ENCODE assay signal across 21 cellular contexts in genomic region chr19:1645299-1645698, GRCh38. TPM values are rescaled to one million over a fixed set of nuclear protein-coding genes. Genes with fewer than 3 reads are reported as not detected.
DNase-seq lines count a peak whose midpoint lies in the region; ATAC-seq, FAIRE-seq and TF ChIP-seq lines count a peak whose summit lies in the region.
"Had no signal": no experiment of that assay in that cellular context is flagged by ENCODE, and none has a peak within 500 bp of the region (broad histone marks: within the 10 kb centered on the region; RNA-seq: fewer than 3 reads in every experiment).

No MANE protein-coding gene starts in this region.

- TF ChIP-seq POLR2A in IMR-90 (IDR thresholded peaks at IDR 0.05; ENCODE audit: low read depth, low read length): no peak
- TF ChIP-seq POLR2A in GM12878 (IDR thresholded peaks at IDR 0.05; ENCODE audit: low read depth, low read length): peak; percentile 45; the same call in 1 of the 2 replicates

- H2BK20ac ChIP-seq in IMR-90 (ENCODE audit: low read depth, low read length): no peak overlapping the region

- H3K9me1 ChIP-seq in IMR-90 (ENCODE audit: insufficient read depth, low read length): no peaks in the 10 kb centered on the region

- H3K27me3 ChIP-seq in IMR-90 (ENCODE audit: control insufficient read depth, insufficient read depth, low read length): no peaks in the 10 kb centered on the region
- no peaks in the 10 kb centered on the region for H3K27me3 ChIP-seq in GM12878 (replicated peaks in 1 of 2; ENCODE audit: control insufficient read depth in 2 of 2, insufficient read depth in 2 of 2, low read length in 1 of 2)

- no peak overlapping the region for H3K4me2 ChIP-seq in IMR-90 (ENCODE audit: low read depth, low read length)
- no peak overlapping the region for H3K4me2 ChIP-seq in GM12878 (ENCODE audit: control insufficient read depth, insufficient read depth)

- SMC1A ChIA-PET in GM12878 (lab: Charles Lee; ENCODE audit: uncharacterized antibody, unreplicated experiment): no interaction called here

- TF ChIP-seq EP300 in GM12878 (IDR thresholded peaks at IDR 0.05; ENCODE audit: borderline replicate concordance in 1 of 2, control insufficient read depth in 1 of 2, low read depth in 2 of 2, low read length in 2 of 2): no peak

- H3K4ac ChIP-seq in IMR-90 (ENCODE audit: low read depth, low read length): no peak overlapping the region

- H3K4me3 ChIP-seq in IMR-90 (ENCODE audit: insufficient read depth, low read depth, low read length): no peak overlapping the region
- H3K4me3 ChIP-seq in GM12878: no peak overlapping the region
- H3K4me3 ChIP-seq: SK-N-MC had no signal

- H3K36me3 Mint-ChIP-seq in activated T-cell treated with anti-CD3 and anti-CD28 coated beads, Interleukin-2, amount 50 U/mL, for 4 hours (ENCODE audit: insufficient read depth): peaks cover 6% of the 10 kb centered on the region
- H3K36me3 Mint-ChIP-seq in stimulated activated memory B cell treated with anti-CD40 and anti-IgM and Interleukin-4, amounts not matched to agents 10 μg/mL and 1 μg/mL and 100 μg/mL, for 72 hours: peaks cover 51% of the 10 kb centered on the region
- H3K36me3 Mint-ChIP-seq in activated CD4-positive, alpha-beta T cell treated with anti-CD3 and anti-CD28 coated beads for 36 hours (ENCODE audit: low read depth): peaks cover 29% of the 10 kb centered on the region

- no peak overlapping the region for H2BK120ac ChIP-seq in IMR-90 (ENCODE audit: low read depth, low read length)

- TF ChIP-seq CTCF in IMR-90 (conservative IDR thresholded peaks at IDR 0.05; ENCODE audit: low read depth, low read length): no peak
- TF ChIP-seq CTCF in GM12878 (IDR thresholded peaks at IDR 0.05 in 2 of 3, conservative IDR thresholded peaks at IDR 0.05 in 1 of 3; ENCODE audit: control insufficient read depth in 2 of 3, extremely low read depth in 1 of 3, insufficient read depth in 1 of 3, low read depth in 3 of 3, low read length in 3 of 3): no peak

- POLR2A ChIA-PET in IMR-90 (lab: Charles Lee; ENCODE audit: unreplicated experiment) (no interaction called here), GM12878 (lab: Charles Lee) (no interaction called here)
- POLR2A ChIA-PET in activated CD4-positive, alpha-beta T cell treated with anti-CD3 and anti-CD28 coated beads for 36 hours (lab: Charles Lee): no interaction called here

- peaks cover 29 to 82% of the 10 kb centered on the region in 2 experiments for H3K79me1 ChIP-seq in IMR-90 (ENCODE audit: low read depth in 1 of 2, low read length in 2 of 2)

- H3K4me1 Mint-ChIP-seq in activated T-cell treated with anti-CD3 and anti-CD28 coated beads, Interleukin-2, amount 50 U/mL, for 4 hours (ENCODE audit: low read depth): peaks cover 13% of the 10 kb centered on the region
- H3K4me1 Mint-ChIP-seq in stimulated activated memory B cell treated with anti-CD40 and anti-IgM and Interleukin-4, amounts not matched to agents 10 μg/mL and 1 μg/mL and 100 μg/mL, for 72 hours: peaks cover 57% of the 10 kb centered on the region
- peaks cover 22% of the 10 kb centered on the region for H3K4me1 Mint-ChIP-seq in activated CD4-positive, alpha-beta T cell treated with anti-CD3 and anti-CD28 coated beads for 36 hours

- peak overlapping the region; percentile 16 for H2AK9ac ChIP-seq in IMR-90 (replicated peaks; ENCODE audit: low read depth, low read length, poor library complexity)

- no peak overlapping the region for H2BK5ac ChIP-seq in IMR-90 (ENCODE audit: low read depth, low read length, poor library complexity, severe bottlenecking)

- no peak overlapping the region for H3K4me3 Mint-ChIP-seq in activated T-cell treated with anti-CD3 and anti-CD28 coated beads, Interleukin-2, amount 50 U/mL, for 4 hours
- no peak overlapping the region for H3K4me3 Mint-ChIP-seq in stimulated activated memory B cell treated with anti-CD40 and anti-IgM and Interleukin-4, amounts not matched to agents 10 μg/mL and 1 μg/mL and 100 μg/mL, for 72 hours
- H3K4me3 Mint-ChIP-seq in activated CD4-positive, alpha-beta T cell treated with anti-CD3 and anti-CD28 coated beads for 36 hours: no peak overlapping the region

- CTCF ChIA-PET in IMR-90 (lab: Yijun Ruan, JAX): no interaction called here
- CTCF ChIA-PET in GM12878 (lab: Yijun Ruan, JAX): no interaction called here
- CTCF ChIA-PET in activated CD4-positive, alpha-beta T cell treated with anti-CD3 and anti-CD28 coated beads for 36 hours (lab: Charles Lee): no interaction called here

- 95% methylated on average over 22 of the region's 23 CpGs; no CpG with 5 or more reads in 1 of the 2 experiments for WGBS in IMR-90 (ENCODE audit: extremely low coverage in 2 of 2, insufficient read length in 1 of 2), 2 experiments
- 96% methylated on average over 14 of the region's 23 CpGs for WGBS in GM12878 (ENCODE audit: insufficient coverage, insufficient replicate concordance, low lambda C conversion rate, missing lambda C conversion rate)

- H3K27ac Mint-ChIP-seq in stimulated activated memory B cell treated with anti-CD40 and anti-IgM and Interleukin-4, amounts not matched to agents 10 μg/mL and 1 μg/mL and 100 μg/mL, for 72 hours: peak overlapping the region; percentile 78
- H3K27ac Mint-ChIP-seq in activated CD4-positive, alpha-beta T cell treated with anti-CD3 and anti-CD28 coated beads for 36 hours: no peak overlapping the region

- H3K27me3 Mint-ChIP-seq in activated T-cell treated with anti-CD3 and anti-CD28 coated beads, Interleukin-2, amount 50 U/mL, for 4 hours (ENCODE audit: low read depth): no peaks in the 10 kb centered on the region
- H3K27me3 Mint-ChIP-seq in stimulated activated memory B cell treated with anti-CD40 and anti-IgM and Interleukin-4, amounts not matched to agents 10 μg/mL and 1 μg/mL and 100 μg/mL, for 72 hours: no peaks in the 10 kb centered on the region
- H3K27me3 Mint-ChIP-seq in activated CD4-positive, alpha-beta T cell treated with anti-CD3 and anti-CD28 coated beads for 36 hours: no peaks in the 10 kb centered on the region

- H3K27ac ChIP-seq in IMR-90 (ENCODE audit: insufficient read depth, low read length) (no peak overlapping the region), GM12878 (ENCODE audit: control insufficient read depth, insufficient read depth) (no peak overlapping the region)
- H3K27ac ChIP-seq: C4-2B, SK-N-MC had no signal

- RAD21 ChIA-PET in GM12878 (lab: Charles Lee; ENCODE audit: unreplicated experiment): no interaction called here

- ATAC-seq in activated T-cell treated with anti-CD3 and anti-CD28 coated beads, Interleukin-2, amount 50 U/mL, for 4 hours: no peak
- ATAC-seq in IMR-90 (ENCODE audit: low read depth) (no peak), GM12878 (no peak), HG02884 (IDR thresholded peaks at IDR 0.05; ENCODE audit: unreplicated experiment) (no peak)
- ATAC-seq in stimulated activated memory B cell treated with anti-CD40 and anti-IgM and Interleukin-4, amounts not matched to agents 10 μg/mL and 1 μg/mL and 100 μg/mL, for 72 hours: no peak
- ATAC-seq in activated CD4-positive, alpha-beta T cell treated with anti-CD3 and anti-CD28 coated beads for 36 hours: no peak
- ATAC-seq: Right ventricle myocardium inferior had no signal

- H4K91ac ChIP-seq in IMR-90 (ENCODE audit: insufficient read depth, low read depth, low read length): no peak overlapping the region

- H4K5ac ChIP-seq in IMR-90 (ENCODE audit: low read depth, low read length): no peak overlapping the region

- no peak overlapping the region for H2BK15ac ChIP-seq in IMR-90 (ENCODE audit: low read depth, low read length)

- TF ChIP-seq RAD21 in IMR-90 (IDR thresholded peaks at IDR 0.05; ENCODE audit: low read length): no peak
- no peak for TF ChIP-seq RAD21 in GM12878 (IDR thresholded peaks at IDR 0.05; ENCODE audit: insufficient read depth, low read depth, low read length)

- H3K23ac ChIP-seq in IMR-90 (ENCODE audit: low read depth, low read length): no peak overlapping the region

- H3K4me1 ChIP-seq in IMR-90 (ENCODE audit: control insufficient read depth, insufficient read depth, low read length) (no peaks in the 10 kb centered on the region; the same call in 1 of the 2 replicates), GM12878 (ENCODE audit: control insufficient read depth, insufficient read depth, low read length) (peaks cover 25% of the 10 kb centered on the region)

- intact Hi-C loops in IMR-90 (cut with micrococcal nuclease): no loop called here
- intact Hi-C loops in GM12878 (cut with micrococcal nuclease; ENCODE audit: unreplicated experiment): loop anchor here (5.0 kb wide), 1 partner anchor 38 kb away; the partner anchor contains the start of gene UQCR11
- intact Hi-C loops in activated CD4-positive, alpha-beta T cell treated with anti-CD3 and anti-CD28 coated beads for 36 hours (cut with DNase I, micrococcal nuclease): no loop called here

- no peak overlapping the region for H3K14ac ChIP-seq in IMR-90 (replicated peaks; ENCODE audit: low read depth, low read length)

- H3K9me3 Mint-ChIP-seq in activated T-cell treated with anti-CD3 and anti-CD28 coated beads, Interleukin-2, amount 50 U/mL, for 4 hours: no peaks in the 10 kb centered on the region
- H3K9me3 Mint-ChIP-seq in stimulated activated memory B cell treated with anti-CD40 and anti-IgM and Interleukin-4, amounts not matched to agents 10 μg/mL and 1 μg/mL and 100 μg/mL, for 72 hours: no peaks in the 10 kb centered on the region
- no peaks in the 10 kb centered on the region for H3K9me3 Mint-ChIP-seq in activated CD4-positive, alpha-beta T cell treated with anti-CD3 and anti-CD28 coated beads for 36 hours (ENCODE audit: low read depth)

- no peak overlapping the region for H3K18ac ChIP-seq in IMR-90 (ENCODE audit: low read depth, low read length)

- no peak overlapping the region for H2AK5ac ChIP-seq in IMR-90 (ENCODE audit: low read depth, low read length)

- H3K9me3 ChIP-seq in IMR-90 (ENCODE audit: control insufficient read depth, insufficient read depth, low read length) (no peaks in the 10 kb centered on the region), GM12878 (replicated peaks; ENCODE audit: control insufficient read depth, insufficient read depth, low read length) (no peaks in the 10 kb centered on the region)

- BruUV-seq in IMR-90 (replicated peaks; lab: Mats Ljungman, UMichigan) (no TSS peak), GM12878 (replicated peaks; lab: Mats Ljungman, UMichigan) (no TSS peak)

- DNase-seq in activated T-cell treated with anti-CD3 and anti-CD28 coated beads, Interleukin-2, amount 50 U/mL, for 4 hours: peak; percentile 3
- no peak for DNase-seq in activated T-cell treated with anti-CD3 and anti-CD28 coated beads, Interleukin-2, amount 50 U/mL, for 1 hour
- no peak for DNase-seq in IMR-90
- DNase-seq in GM12878 (ENCODE audit: low read depth, low spot score): no peak
- no peak for DNase-seq in activated CD4-positive, alpha-beta T cell treated with anti-CD3 and anti-CD28 coated beads for 36 hours
- DNase-seq in ecto neural progenitor cell (ENCODE audit: low spot score): no peak
- DNase-seq: 8988T, DMS 273 treated with DMSO at 0.1 percent for 48 hours, GDM1, NCI-H187, NCI-H2171, NCI-H446 treated with DMSO at 0.1 percent for 48 hours, NCI-H748 treated with DMSO at 0.1 percent for 48 hours had no signal

- no peak overlapping the region for H3K56ac ChIP-seq in IMR-90 (ENCODE audit: extremely low read depth, insufficient read depth, low read length)

- in situ Hi-C loops in IMR-90 (cut with MboI; ENCODE audit: low sequenced_read_pairs): no loop called here
- in situ Hi-C loops in GM12878 (cut with MboI): loop anchor here (5.0 kb wide), 1 partner anchor 38 kb away; the partner anchor contains the start of gene UQCR11

- FAIRE-seq in GM12878 (lab: Jason Lieb, UNC): no peak
- FAIRE-seq: GM12891, GM18507, H1 had no signal

- H3K79me2 ChIP-seq in GM12878 (ENCODE audit: control insufficient read depth, insufficient read depth, low read length): peaks cover 43% of the 10 kb centered on the region

- dilution Hi-C loops in IMR-90 (cut with HindIII; ENCODE audit: low sequenced_read_pairs, unreplicated experiment): no loop called here

- H3K36me3 ChIP-seq in IMR-90 (ENCODE audit: control insufficient read depth, insufficient read depth, low read length) (peaks cover 60% of the 10 kb centered on the region), GM12878 (ENCODE audit: control insufficient read depth in 2 of 2, insufficient read depth in 2 of 2, low read length in 1 of 2) (peaks cover 14 to 26% of the 10 kb centered on the region in 2 experiments)

- H4K8ac ChIP-seq in IMR-90 (ENCODE audit: low read depth in 2 of 2, low read length in 2 of 2): no peak overlapping the region

- H2AFZ ChIP-seq in IMR-90 (replicated peaks; ENCODE audit: low read length, poor library complexity) (no peak overlapping the region), GM12878 (ENCODE audit: control insufficient read depth, low read depth, low read length) (no peak overlapping the region)

- H4K20me1 ChIP-seq in IMR-90 (ENCODE audit: insufficient read depth, low read length) (peaks cover 40% of the 10 kb centered on the region), GM12878 (ENCODE audit: control insufficient read depth, insufficient read depth) (no peaks in the 10 kb centered on the region; the same call in 1 of the 2 replicates)

- H3K9ac ChIP-seq in IMR-90 (ENCODE audit: low read depth, low read length) (no peak overlapping the region), GM12878 (ENCODE audit: control insufficient read depth, insufficient read depth, low read length) (no peak overlapping the region)

RNA-seq across cellular contexts. Expression of gene TCF3, which starts 7.1 kb away (rescaled TPM):
- 100 to 1,000 TPM; 144 to 184 (median 153) TPM for total RNA-seq in activated T-cell treated with anti-CD3 and anti-CD28 coated beads, Interleukin-2, amount 50 U/mL, for 4 hours
- 29.9 and 37.5 TPM in 2 replicates for total RNA-seq in IMR-90 (2012; rRNA removed)
- 127 and 144 TPM in 2 replicates for polyA plus RNA-seq in IMR-90 (2012; rRNA removed)
- polyA plus RNA-seq in IMR-90 (2012; cell fraction: cytosol; rRNA removed): 84.8 and 172 TPM in 2 replicates
- 238 and 454 TPM in 2 replicates for polyA plus RNA-seq in IMR-90 (2012; cell fraction: nucleus; rRNA removed; ENCODE audit: low replicate concordance)
- total RNA-seq in GM12878 (2013; cell fraction: nucleolus; rRNA removed): 89.3 and 101 TPM in 2 replicates
- 147 and 165 TPM in 2 replicates for total RNA-seq in GM12878 (2014; rRNA removed)
- total RNA-seq in GM12878 (2014; rRNA removed; fragmentation: Illumina TruSeq; extraction: Trizol): 65.3 and 81.4 TPM in 2 replicates
- total RNA-seq in GM12878 (2021): 262 and 282 TPM in 2 replicates
- 129 TPM for polyA plus RNA-seq in GM12878 (2011; ENCODE audit: low read depth)
- 52.4 and 65.0 TPM in 2 replicates for polyA plus RNA-seq in GM12878 (2011; rRNA removed)
- polyA plus RNA-seq in GM12878 (2011; cell fraction: cytosol; rRNA removed): 82.5 and 151 TPM in 2 replicates
- polyA plus RNA-seq in GM12878 (2011; cell fraction: nucleus; rRNA removed): 292 and 390 TPM in 2 replicates
- polyA plus RNA-seq in GM12878 (2012): 223 and 266 TPM in 2 replicates
- polyA plus RNA-seq in GM12878 (2014; fragmentation: Illumina TruSeq; extraction: Trizol): 32.7 and 76.5 TPM in 2 replicates
- 10 to 100 TPM in 1 of 2 experiments, 1 to 10 TPM in 1; 6.7 to 24.0 TPM for polyA plus RNA-seq in GM12878 (2014; fragmentation: Nextera tagmentation; extraction: Ambion mirVana)
- polyA plus RNA-seq in GM12878 (2014; rRNA removed): 191 and 239 TPM in 2 replicates
- polyA plus RNA-seq in GM12878 (2016; fragmentation: Nextera tagmentation; extraction: Ambion mirVana): 10 to 100 TPM; 50.6 to 58.3 TPM
- polyA minus RNA-seq in GM12878 (2011; rRNA and poly(A)+ RNA removed): 24.4 and 53.7 TPM in 2 replicates
- 50.1 and 67.3 TPM in 2 replicates for polyA minus RNA-seq in GM12878 (2011; cell fraction: cytosol; rRNA and poly(A)+ RNA removed)
- 29.3 and 52.0 TPM in 2 replicates for polyA minus RNA-seq in GM12878 (2011; cell fraction: nucleus; rRNA and poly(A)+ RNA removed)
- 100 to 1,000 TPM; 115 to 133 TPM for total RNA-seq in activated CD4-positive, alpha-beta T cell treated with anti-CD3 and anti-CD28 coated beads for 36 hours

RNA-seq across cellular contexts. Expression of gene UQCR11, which starts 40.0 kb away (rescaled TPM):
- total RNA-seq in activated T-cell treated with anti-CD3 and anti-CD28 coated beads, Interleukin-2, amount 50 U/mL, for 4 hours: 100 to 1,000 TPM; 226 to 252 (median 250) TPM
- total RNA-seq in IMR-90 (2012; rRNA removed): 22.8 and 29.2 TPM in 2 replicates
- 177 and 248 TPM in 2 replicates for polyA plus RNA-seq in IMR-90 (2012; rRNA removed)
- 116 and 122 TPM in 2 replicates for polyA plus RNA-seq in IMR-90 (2012; cell fraction: cytosol; rRNA removed)
- polyA plus RNA-seq in IMR-90 (2012; cell fraction: nucleus; rRNA removed; ENCODE audit: low replicate concordance): 35.8 and 42.4 TPM in 2 replicates
- total RNA-seq in GM12878 (2013; cell fraction: nucleolus; rRNA removed): 26.2 and 28.8 TPM in 2 replicates
- 107 and 113 TPM in 2 replicates for total RNA-seq in GM12878 (2014; rRNA removed)
- 28.6 and 30.2 TPM in 2 replicates for total RNA-seq in GM12878 (2014; rRNA removed; fragmentation: Illumina TruSeq; extraction: Trizol)
- 223 and 247 TPM in 2 replicates for total RNA-seq in GM12878 (2021)
- 21.7 TPM for polyA plus RNA-seq in GM12878 (2011; ENCODE audit: low read depth)
- polyA plus RNA-seq in GM12878 (2011; rRNA removed): 191 and 219 TPM in 2 replicates
- polyA plus RNA-seq in GM12878 (2011; cell fraction: cytosol; rRNA removed): 138 and 274 TPM in 2 replicates
- 79.3 and 87.4 TPM in 2 replicates for polyA plus RNA-seq in GM12878 (2011; cell fraction: nucleus; rRNA removed)
- 111 and 143 TPM in 2 replicates for polyA plus RNA-seq in GM12878 (2012)
- polyA plus RNA-seq in GM12878 (2014; fragmentation: Illumina TruSeq; extraction: Trizol): 15.8 and 29.0 TPM in 2 replicates
- polyA plus RNA-seq in GM12878 (2014; fragmentation: Nextera tagmentation; extraction: Ambion mirVana): 100 to 1,000 TPM; 166 to 418 TPM
- 146 and 157 TPM in 2 replicates for polyA plus RNA-seq in GM12878 (2014; rRNA removed)
- 100 to 1,000 TPM; 520 to 586 TPM for polyA plus RNA-seq in GM12878 (2016; fragmentation: Nextera tagmentation; extraction: Ambion mirVana)
- 13.8 and 24.5 TPM in 2 replicates for polyA minus RNA-seq in GM12878 (2011; rRNA and poly(A)+ RNA removed)
- polyA minus RNA-seq in GM12878 (2011; cell fraction: cytosol; rRNA and poly(A)+ RNA removed): 18.3 and 26.5 TPM in 2 replicates
- polyA minus RNA-seq in GM12878 (2011; cell fraction: nucleus; rRNA and poly(A)+ RNA removed): 12.0 and 23.8 TPM in 2 replicates
- total RNA-seq in activated CD4-positive, alpha-beta T cell treated with anti-CD3 and anti-CD28 coated beads for 36 hours: 100 to 1,000 TPM; 152 to 226 TPM

RNA-seq across cellular contexts. Expression of gene MBD3, which starts 52.6 kb away (rescaled TPM):
- 100 to 1,000 TPM; 153 to 180 (median 163) TPM for total RNA-seq in activated T-cell treated with anti-CD3 and anti-CD28 coated beads, Interleukin-2, amount 50 U/mL, for 4 hours
- total RNA-seq in IMR-90 (2012; rRNA removed) (42.5 and 47.5 TPM in 2 replicates), GM12878 (2014; rRNA removed) (93.6 and 105 TPM in 2 replicates), GM12878 (2014; rRNA removed; fragmentation: Illumina TruSeq; extraction: Trizol) (16.7 and 21.0 TPM in 2 replicates), GM12878 (2021) (95.9 and 107 TPM in 2 replicates)
- polyA plus RNA-seq in IMR-90 (2012; rRNA removed) (66.3 and 79.9 TPM in 2 replicates), GM12878 (2011; rRNA removed) (10.2 and 21.8 TPM in 2 replicates), GM12878 (2014; fragmentation: Illumina TruSeq; extraction: Trizol) (2.9 and 6.6 TPM in 2 replicates), GM12878 (2014; fragmentation: Nextera tagmentation; extraction: Ambion mirVana) (1 to 10 TPM in 1 of 2 experiments, under 1 TPM in 1; 0.13 to 1.7 TPM), GM12878 (2014; rRNA removed) (91.0 and 117 TPM in 2 replicates), GM12878 (2016; fragmentation: Nextera tagmentation; extraction: Ambion mirVana) (10 to 100 TPM; 22.0 to 40.2 TPM)
- polyA plus RNA-seq in IMR-90 (2012; cell fraction: cytosol; rRNA removed): 48.0 and 72.2 TPM in 2 replicates
- 121 and 247 TPM in 2 replicates for polyA plus RNA-seq in IMR-90 (2012; cell fraction: nucleus; rRNA removed; ENCODE audit: low replicate concordance)
- total RNA-seq in GM12878 (2013; cell fraction: nucleolus; rRNA removed): 37.4 and 45.4 TPM in 2 replicates
- polyA plus RNA-seq in GM12878 (2011; ENCODE audit: low read depth): 8.0 TPM
- polyA plus RNA-seq in GM12878 (2011; cell fraction: cytosol; rRNA removed): 40.6 and 75.9 TPM in 2 replicates
- 66.8 and 112 TPM in 2 replicates for polyA plus RNA-seq in GM12878 (2011; cell fraction: nucleus; rRNA removed)
- polyA plus RNA-seq in GM12878 (2012): 39.0 and 47.6 TPM in 2 replicates
- polyA minus RNA-seq in GM12878 (2011; rRNA and poly(A)+ RNA removed): 27.1 and 50.4 TPM in 2 replicates
- 25.1 and 31.5 TPM in 2 replicates for polyA minus RNA-seq in GM12878 (2011; cell fraction: cytosol; rRNA and poly(A)+ RNA removed)
- polyA minus RNA-seq in GM12878 (2011; cell fraction: nucleus; rRNA and poly(A)+ RNA removed): 11.4 and 26.6 TPM in 2 replicates
- total RNA-seq in activated CD4-positive, alpha-beta T cell treated with anti-CD3 and anti-CD28 coated beads for 36 hours: 10 to 100 TPM; 68.9 to 87.5 TPM
